2 cellular contexts compared by ENCODE assay signal in genomic region chr2:119683717-119684443, GRCh38.
TF ChIP-seq lines count a peak whose summit lies in the region.

No MANE protein-coding gene starts in this region.

TF ChIP-seq in SK-N-SH, 30 proteins besides CTCF, POLR2A, EP300 and RAD21 (continued from another document):
- no peak for TF ChIP-seq USF2 (IDR thresholded peaks at IDR 0.05; ENCODE audit: borderline replicate concordance, low read depth, low read length)
- TF ChIP-seq SMC3 (IDR thresholded peaks at IDR 0.05; ENCODE audit: low read depth, low read length): no peak
- no peak for TF ChIP-seq ZBTB33 (IDR thresholded peaks at IDR 0.05; ENCODE audit: borderline replicate concordance, low read depth)

TF ChIP-seq in SK-N-SH treated with all-trans-retinoic acid at 6 μM for 48 hours, 23 proteins besides CTCF, POLR2A, EP300 and RAD21 (continued from another document):
- TF ChIP-seq, protein P1, sequence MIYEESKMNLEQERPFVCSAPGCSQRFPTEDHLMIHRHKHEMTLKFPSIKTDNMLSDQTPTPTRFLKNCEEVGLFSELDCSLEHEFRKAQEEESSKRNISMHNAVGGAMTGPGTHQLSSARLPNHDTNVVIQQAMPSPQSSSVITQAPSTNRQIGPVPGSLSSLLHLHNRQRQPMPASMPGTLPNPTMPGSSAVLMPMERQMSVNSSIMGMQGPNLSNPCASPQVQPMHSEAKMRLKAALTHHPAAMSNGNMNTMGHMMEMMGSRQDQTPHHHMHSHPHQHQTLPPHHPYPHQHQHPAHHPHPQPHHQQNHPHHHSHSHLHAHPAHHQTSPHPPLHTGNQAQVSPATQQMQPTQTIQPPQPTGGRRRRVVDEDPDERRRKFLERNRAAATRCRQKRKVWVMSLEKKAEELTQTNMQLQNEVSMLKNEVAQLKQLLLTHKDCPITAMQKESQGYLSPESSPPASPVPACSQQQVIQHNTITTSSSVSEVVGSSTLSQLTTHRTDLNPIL (CRISPR knock-in tag; IDR thresholded peaks at IDR 0.05; ENCODE audit: low read depth): no peak
- TF ChIP-seq ZC3H10 (CRISPR knock-in tag; IDR thresholded peaks at IDR 0.05) (no peak), ZNF70 (CRISPR knock-in tag; IDR thresholded peaks at IDR 0.05) (no peak), RARB (CRISPR knock-in tag; IDR thresholded peaks at IDR 0.05) (no peak), TCF4 (CRISPR knock-in tag; IDR thresholded peaks at IDR 0.05; ENCODE audit: borderline replicate concordance) (no peak)
